In genomic region chr7:130009848-130010688, GRCh38 we compare ENCODE assay signal across 8 cellular contexts. TPM values are rescaled to one million over a fixed set of nuclear protein-coding genes. Genes with fewer than 3 reads are reported as not detected.
DNase-seq lines count a peak whose midpoint lies in the region; ATAC-seq, FAIRE-seq and TF ChIP-seq lines count a peak whose summit lies in the region.

No MANE protein-coding gene starts in this region.

- peak overlapping the region; percentile 53 for H3K4me2 ChIP-seq in K562 (ENCODE audit: insufficient read depth, low read length)

- TF ChIP-seq POLR2A in K562 (conservative IDR thresholded peaks at IDR 0.05), result no peak
- no peak for TF ChIP-seq POLR2A in esophagus muscularis mucosa (IDR thresholded peaks at IDR 0.05; ENCODE audit: low read depth)

- H3K27ac ChIP-seq in K562 (ENCODE audit: extremely low read depth, low read depth, low read length) (peak overlapping the region; percentile 73; the same call in 2 of the 3 replicates), mesodermal cell (ENCODE audit: low read depth, low read length, severe bottlenecking) (peak overlapping the region; percentile 88), esophagus muscularis mucosa (replicated peaks in 1 of 4) (peak overlapping the region in 1 of 4 donors; percentile 20)

- H3K9ac ChIP-seq in K562 (ENCODE audit: insufficient read depth in 1 of 2, low read depth in 2 of 2, low read length in 2 of 2), result peak overlapping the region; percentile 32 to 42; a peak in 3 of 4 replicates

- H3K4me3 ChIP-seq in K562 (no peak overlapping the region), mesodermal cell (ENCODE audit: extremely low read depth, insufficient read depth, low read length, poor library complexity, severe bottlenecking) (no peak overlapping the region), esophagus muscularis mucosa (no peak overlapping the region)

- BruUV-seq in K562 (replicated peaks; lab: Mats Ljungman, UMichigan), result no TSS peak

- POLR2A ChIA-PET in K562 (lab: Yijun Ruan, JAX), result interaction anchor here (0.6 to 1.8 kb wide), 18 partner anchors 11 to 299 kb away, joined by 3 to 9 read pairs (median 3); no protein-coding TSS in a partner anchor

- peak; percentile 88 for DNase-seq in GM04504 (ENCODE audit: low read depth)
- DNase-seq in LoVo (ENCODE audit: low spot score), result peak; percentile 95
- DNase-seq in K562 (ENCODE audit: extremely low read depth in 1 of 4, low spot score in 3 of 4), result peak; percentile 81 to 88 (median 86)
- DNase-seq in DMS114 treated with DMSO at 0.1 percent for 48 hours (lab: John Stamatoyannopoulos, UW; ENCODE audit: unreplicated experiment), result no peak
- DNase-seq in esophagus muscularis mucosa (ENCODE audit: extremely low spot score), result no peak
- no peak for DNase-seq in KBM-7

- no peaks in the 10 kb centered on the region for H3K79me2 ChIP-seq in K562 (ENCODE audit: control insufficient read depth, insufficient read depth, low read length)

- TF ChIP-seq RAD21 in K562 (CRISPR knock-in tag; conservative IDR thresholded peaks at IDR 0.05 in 1 of 2, IDR thresholded peaks at IDR 0.05 in 1 of 2), result peak in 1 of 2 experiments; percentile 16; a peak in 2 of 4 replicates

- H3K36me3 ChIP-seq in K562 (ENCODE audit: control insufficient read depth, insufficient read depth, low read length), result no peaks in the 10 kb centered on the region
- no peaks in the 10 kb centered on the region for H3K36me3 ChIP-seq in mesodermal cell (ENCODE audit: control insufficient read depth, insufficient read depth, low read length)
- no peaks in the 10 kb centered on the region for H3K36me3 ChIP-seq in esophagus muscularis mucosa

- H3K27me3 ChIP-seq in K562 (ENCODE audit: control insufficient read depth in 2 of 2, insufficient read depth in 2 of 2, low read length in 2 of 2), result no peaks in the 10 kb centered on the region
- no peaks in the 10 kb centered on the region for H3K27me3 ChIP-seq in esophagus muscularis mucosa

- WGBS in K562 (ENCODE audit: insufficient coverage, low coverage, missing lambda C conversion rate), result 23% methylated on average over 9 of the region's 9 CpGs
- 87 to 89% methylated on average over 6 to 8 of the region's 9 CpGs for WGBS in mesodermal cell (ENCODE audit: insufficient coverage in 2 of 2), 2 experiments
- WGBS in esophagus muscularis mucosa, result 71% methylated on average over 9 of the region's 9 CpGs

- H3K9me1 ChIP-seq in K562 (ENCODE audit: control insufficient read depth, insufficient read depth, low read length), result peaks cover 14% of the 10 kb centered on the region

- ATAC-seq in GM21619 (IDR thresholded peaks at IDR 0.05; ENCODE audit: unreplicated experiment) (peak; percentile 53), K562 (peak; percentile 90)

- intact Hi-C loops in K562 (cut with micrococcal nuclease) (loop anchor here (1.0 to 10.0 kb wide), 7 partner anchors 52 to 793 kb away; no protein-coding TSS in a partner anchor), esophagus muscularis mucosa (cut with DNase I) (loop anchor here (2.0 to 10.0 kb wide), 3 partner anchors 185 to 645 kb away; no protein-coding TSS in a partner anchor)

- H3K9me3 ChIP-seq in K562 (replicated peaks; ENCODE audit: control insufficient read depth, insufficient read depth, low read depth, low read length) (no peaks in the 10 kb centered on the region), mesodermal cell (ENCODE audit: control insufficient read depth, low read length) (no peaks in the 10 kb centered on the region), esophagus muscularis mucosa (no peaks in the 10 kb centered on the region)

- CTCF ChIA-PET in K562 (lab: Yijun Ruan, JAX; ENCODE audit: low intra/inter-chr PET ratio), result interaction anchor here (0.6 to 3.5 kb wide), 7 partner anchors 10 to 538 kb away, joined by 3 to 27 read pairs (median 7); no protein-coding TSS in a partner anchor

- H3K4me1 ChIP-seq in K562 (replicated peaks in 1 of 2; ENCODE audit: control insufficient read depth in 2 of 2, insufficient read depth in 2 of 2, low read length in 2 of 2), result peaks cover 15 to 19% of the 10 kb centered on the region in 2 experiments
- H3K4me1 ChIP-seq in mesodermal cell (ENCODE audit: control insufficient read depth, insufficient read depth, low read length, poor library complexity, severe bottlenecking), result peaks cover 18% of the 10 kb centered on the region
- peaks cover 0 to 14% (median 8%) of the 10 kb centered on the region in 4 donors for H3K4me1 ChIP-seq in esophagus muscularis mucosa

- no peaks in the 10 kb centered on the region for H4K20me1 ChIP-seq in K562 (replicated peaks; ENCODE audit: control insufficient read depth, insufficient read depth, low read length)

- TF ChIP-seq CTCF in K562 (IDR thresholded peaks at IDR 0.05 in 2 of 3, conservative IDR thresholded peaks at IDR 0.05 in 1 of 3; ENCODE audit: insufficient read depth in 2 of 3, low read depth in 1 of 3, low read length in 3 of 3) (no peak), esophagus muscularis mucosa (IDR thresholded peaks at IDR 0.05) (no peak)

- peak; percentile 61; the same call in 1 of the 2 replicates for TF ChIP-seq EP300 in K562 (IDR thresholded peaks at IDR 0.05; ENCODE audit: low read length)
- TF ChIP-seq EP300 in esophagus muscularis mucosa (IDR thresholded peaks at IDR 0.05), result no peak

- FAIRE-seq in K562 (lab: Jason Lieb, UNC), result peak; percentile 93

- peak overlapping the region; percentile 88 for H2AFZ ChIP-seq in K562 (ENCODE audit: low read depth, low read length)

- in situ Hi-C loops in K562 (cut with MboI), result loop anchor here (5.0 to 25.0 kb wide), 3 partner anchors 178 to 648 kb away; no protein-coding TSS in a partner anchor
- in situ Hi-C loops in KBM-7 (cut with MboI; ENCODE audit: low pct_unique_long_range_greater_than_20kb, low sequenced_read_pairs), result loop anchor here (25.0 kb wide), 2 partner anchors 173 to 348 kb away; no protein-coding TSS in a partner anchor

TF ChIP-seq in K562, 482 proteins besides CTCF, POLR2A, EP300 and RAD21 (continues in another document):
- no peak for TF ChIP-seq ZNF354B (CRISPR knock-in tag; IDR thresholded peaks at IDR 0.05)
- TF ChIP-seq THRB (CRISPR knock-in tag; conservative IDR thresholded peaks at IDR 0.05), result 0 out of 2 replicates have a peak, but pooled peaks have one; percentile 59
- TF ChIP-seq RHOXF2B (CRISPR knock-in tag; conservative IDR thresholded peaks at IDR 0.05), result 0 out of 2 replicates have a peak, but pooled peaks have one; percentile 7
- peak; percentile 94 for TF ChIP-seq MAFG (tag; conservative IDR thresholded peaks at IDR 0.05)
- TF ChIP-seq SMARCA5 (IDR thresholded peaks at IDR 0.05), result peak; percentile 56; the same call in 1 of the 2 replicates

RNA-seq across cellular contexts. Expression of gene ZC3HC1, which starts 41.1 kb away (rescaled TPM):
- total RNA-seq in K562 (2011; cell fraction: chromatin; rRNA removed; ENCODE audit: low replicate concordance), result 44.6 and 55.2 TPM in 2 replicates
- 27.8 and 39.1 TPM in 2 replicates for total RNA-seq in K562 (2011; cell fraction: nucleolus; rRNA removed)
- 35.3 and 48.6 TPM in 2 replicates for total RNA-seq in K562 (2011; cell fraction: nucleoplasm; rRNA removed)
- total RNA-seq in K562 (2014; rRNA removed) (39.9 and 58.3 TPM in 2 replicates), K562 (2014; rRNA removed; fragmentation: Illumina TruSeq; extraction: Trizol) (57.9 and 58.7 TPM in 2 replicates), K562 (2015; rRNA removed; fragmentation: Illumina TruSeq; extraction: Trizol) (60.8 and 61.1 TPM in 2 replicates), K562 (2021) (61.3 and 61.5 TPM in 2 replicates), esophagus muscularis mucosa (10 to 100 TPM in 2 of 4 donors, 1 to 10 TPM in 2; 9.1 to 17.9 (median 10.5) TPM)
- polyA plus RNA-seq in K562 (2011; rRNA removed) (86.1 and 93.1 TPM in 2 replicates), K562 (2014; fragmentation: Illumina TruSeq; extraction: Trizol) (79.1 and 88.3 TPM in 2 replicates), K562 (2014; fragmentation: Nextera tagmentation; extraction: Ambion mirVana) (100 to 1,000 TPM; 182 to 184 TPM), K562 (2014; rRNA removed) (41.4 and 53.6 TPM in 2 replicates)
- polyA plus RNA-seq in K562 (2011; cell fraction: cytosol; rRNA removed), result 92.1 and 106 TPM in 2 replicates
- polyA plus RNA-seq in K562 (2011; cell fraction: nucleus; rRNA removed), result 50.5 and 58.1 TPM in 2 replicates
- polyA plus RNA-seq in K562 (2012), result 44.2 and 51.4 TPM in 2 replicates
- polyA minus RNA-seq in K562 (2011; rRNA and poly(A)+ RNA removed), result 51.1 and 58.2 TPM in 2 replicates
- polyA minus RNA-seq in K562 (2011; cell fraction: cytosol; rRNA and poly(A)+ RNA removed), result 31.9 and 37.4 TPM in 2 replicates
- 19.8 and 43.2 TPM in 2 replicates for polyA minus RNA-seq in K562 (2011; cell fraction: nucleus; rRNA and poly(A)+ RNA removed)
- 31.7 TPM for polyA plus RNA-seq in mesodermal cell (2013, experiment 1 of 2)
- 31.3 TPM for polyA plus RNA-seq in mesodermal cell (2013, experiment 2 of 2)

RNA-seq across cellular contexts. Expression of gene UBE2H, which starts 57.3 kb away (rescaled TPM):
- total RNA-seq in K562 (2011; cell fraction: chromatin; rRNA removed; ENCODE audit: low replicate concordance), result 23.3 and 70.3 TPM in 2 replicates
- 13.7 and 16.4 TPM in 2 replicates for total RNA-seq in K562 (2011; cell fraction: nucleolus; rRNA removed)
- total RNA-seq in K562 (2011; cell fraction: nucleoplasm; rRNA removed), result 40.1 and 56.7 TPM in 2 replicates
- total RNA-seq in K562 (2014; rRNA removed), result 11.2 and 13.1 TPM in 2 replicates
- 15.6 and 16.5 TPM in 2 replicates for total RNA-seq in K562 (2014; rRNA removed; fragmentation: Illumina TruSeq; extraction: Trizol)
- total RNA-seq in K562 (2015; rRNA removed; fragmentation: Illumina TruSeq; extraction: Trizol), result 10.3 and 13.3 TPM in 2 replicates
- total RNA-seq in K562 (2021), result 16.0 and 17.4 TPM in 2 replicates
- 29.9 and 33.0 TPM in 2 replicates for polyA plus RNA-seq in K562 (2011; rRNA removed)
- 6.9 and 18.2 TPM in 2 replicates for polyA plus RNA-seq in K562 (2011; cell fraction: cytosol; rRNA removed)
- polyA plus RNA-seq in K562 (2011; cell fraction: nucleus; rRNA removed), result 16.9 and 27.8 TPM in 2 replicates
- 17.7 and 29.7 TPM in 2 replicates for polyA plus RNA-seq in K562 (2012)
- 16.1 and 28.2 TPM in 2 replicates for polyA plus RNA-seq in K562 (2014; fragmentation: Illumina TruSeq; extraction: Trizol)
- polyA plus RNA-seq in K562 (2014; fragmentation: Nextera tagmentation; extraction: Ambion mirVana), result 1 to 10 TPM; 6.3 to 6.9 TPM
- polyA plus RNA-seq in K562 (2014; rRNA removed), result 12.3 and 13.3 TPM in 2 replicates
- 20.2 and 30.7 TPM in 2 replicates for polyA minus RNA-seq in K562 (2011; rRNA and poly(A)+ RNA removed)
- polyA minus RNA-seq in K562 (2011; cell fraction: cytosol; rRNA and poly(A)+ RNA removed), result 13.4 and 13.8 TPM in 2 replicates
- polyA minus RNA-seq in K562 (2011; cell fraction: nucleus; rRNA and poly(A)+ RNA removed), result 7.0 and 16.1 TPM in 2 replicates
- polyA plus RNA-seq in mesodermal cell (2013, experiment 1 of 2), result 101 TPM
- polyA plus RNA-seq in mesodermal cell (2013, experiment 2 of 2), result 95.4 TPM
- 100 to 1,000 TPM in 1 of 4 donors, 10 to 100 TPM in 3; 68.3 to 123 (median 91.4) TPM for total RNA-seq in esophagus muscularis mucosa

Comparison
In these comparisons a context has a peak if more than half of its experiments do, and no peak if none do; other contexts are left out.
1. DNase-seq: peak in GM04504 (single experiment), LoVo (single experiment) and K562 (4 of 4); none in DMS114 treated with DMSO at 0.1 percent for 48 hours (single experiment), esophagus muscularis mucosa (single experiment) and KBM-7 (single experiment).